Comparison of ENCODE assay signal across 8 cellular contexts in the genomic region with DNA sequence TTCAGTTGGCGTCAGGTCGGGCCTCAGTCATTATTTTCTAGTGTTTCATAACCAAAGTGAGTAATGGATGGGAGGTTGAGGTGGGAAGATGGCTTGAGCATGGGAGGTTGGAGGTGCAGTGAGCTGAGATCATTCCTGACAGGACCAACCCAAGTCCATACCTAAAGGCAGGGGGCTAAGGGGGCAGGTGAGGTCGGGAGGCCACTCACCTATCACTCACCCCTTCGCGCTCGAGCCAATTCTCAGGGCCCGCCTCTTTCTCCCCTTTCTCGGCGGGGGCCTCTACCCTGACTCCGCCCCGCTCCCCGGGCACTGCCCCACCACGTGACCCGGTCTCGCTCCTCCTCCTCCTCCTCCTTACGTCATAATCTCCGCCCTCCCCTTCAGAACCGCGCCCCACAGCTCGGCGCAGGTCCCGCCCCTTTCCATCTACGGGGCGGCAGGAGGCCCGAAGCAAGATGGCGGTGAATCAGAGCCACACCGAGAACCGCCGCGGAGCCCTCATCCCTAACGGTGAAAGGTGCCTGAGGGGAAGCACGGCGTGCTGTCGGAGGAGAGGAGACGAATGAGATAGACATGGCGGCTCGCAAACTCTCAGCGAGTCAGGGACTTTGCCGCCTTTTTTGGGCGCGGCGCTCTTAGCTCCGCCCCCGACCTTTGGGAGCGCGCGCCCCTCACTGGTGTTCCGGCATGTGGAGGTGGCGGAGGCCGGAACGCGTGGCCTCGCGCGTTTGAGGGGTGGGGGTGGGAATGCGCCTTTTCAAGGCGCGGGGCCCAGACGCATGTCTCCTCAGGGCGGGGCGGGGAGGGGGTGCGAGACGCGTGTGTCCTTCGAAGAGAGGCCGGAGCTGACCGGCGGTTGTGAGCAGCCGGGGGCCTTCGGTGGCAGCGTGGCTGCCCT. TPM values are rescaled to one million over a fixed set of nuclear protein-coding genes. Genes with fewer than 3 reads are reported as not detected.
DNase-seq lines count a peak whose midpoint lies in the region; ATAC-seq and TF ChIP-seq lines count a peak whose summit lies in the region.

A gene with protein sequence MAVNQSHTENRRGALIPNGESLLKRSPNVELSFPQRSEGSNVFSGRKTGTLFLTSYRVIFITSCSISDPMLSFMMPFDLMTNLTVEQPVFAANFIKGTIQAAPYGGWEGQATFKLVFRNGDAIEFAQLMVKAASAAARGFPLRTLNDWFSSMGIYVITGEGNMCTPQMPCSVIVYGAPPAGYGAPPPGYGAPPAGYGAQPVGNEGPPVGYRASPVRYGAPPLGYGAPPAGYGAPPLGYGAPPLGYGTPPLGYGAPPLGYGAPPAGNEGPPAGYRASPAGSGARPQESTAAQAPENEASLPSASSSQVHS (plus strand): TSS at position 428 of the 901 bp plus-strand sequence. CDS start 31 bp downstream, at position 459.

- DNase-seq in EH (ENCODE audit: low read depth) (peak; percentile 66), NCI-H460 (ENCODE audit: extremely low read depth, low read depth) (peak; percentile 84), activated T-cell treated with anti-CD3 and anti-CD28 coated beads for 4 hours (peak; percentile 87), epithelial cell of proximal tubule (ENCODE audit: low read depth) (peak; percentile 10), DMS153 treated with DMSO at 0.1 percent for 48 hours (lab: John Stamatoyannopoulos, UW; ENCODE audit: unreplicated experiment) (no peak)
- peak; percentile 92 for DNase-seq in natural killer cell treated with Interleukin-12 subunit alpha and Interleukin-12 subunit beta and Interleukin-15 and Interleukin-18, amount 100 ng/mL, for 72 hours (ENCODE audit: low spot score)
- DNase-seq in stimulated activated naive CD4-positive, alpha-beta T cell treated with Interleukin-2 at 50 U/mL for 16 hours (lab: John Stamatoyannopoulos, UW), result peak; percentile 80

- H3K4me3 Mint-ChIP-seq in natural killer cell treated with Interleukin-12 subunit alpha and Interleukin-12 subunit beta and Interleukin-15 and Interleukin-18, amount 100 ng/mL, for 72 hours, result peak within 1 kb of the TSS; percentile 86

- H3K4me1 Mint-ChIP-seq in natural killer cell treated with Interleukin-12 subunit alpha and Interleukin-12 subunit beta and Interleukin-15 and Interleukin-18, amount 100 ng/mL, for 72 hours (ENCODE audit: low read depth in 2 of 2), result peaks cover 16 to 25% of the 10 kb centered on the region in 2 donors

- peak within 1 kb of the TSS; percentile 69 to 78 for H3K27ac Mint-ChIP-seq in natural killer cell treated with Interleukin-12 subunit alpha and Interleukin-12 subunit beta and Interleukin-15 and Interleukin-18, amount 100 ng/mL, for 72 hours

- peak within 1 kb of the TSS; percentile 64 for H3K4me3 ChIP-seq in epithelial cell of proximal tubule (ENCODE audit: low read depth, low read length)

- H3K27me3 Mint-ChIP-seq in natural killer cell treated with Interleukin-12 subunit alpha and Interleukin-12 subunit beta and Interleukin-15 and Interleukin-18, amount 100 ng/mL, for 72 hours, result peaks cover 0 to 5% of the 10 kb centered on the region in 2 donors

- peaks cover 4% of the 10 kb centered on the region for H3K9me3 Mint-ChIP-seq in natural killer cell treated with Interleukin-12 subunit alpha and Interleukin-12 subunit beta and Interleukin-15 and Interleukin-18, amount 100 ng/mL, for 72 hours

- ATAC-seq in HG02759 (IDR thresholded peaks at IDR 0.05; ENCODE audit: unreplicated experiment), result peak; percentile 83
- ATAC-seq in natural killer cell treated with Interleukin-12 subunit alpha and Interleukin-12 subunit beta and Interleukin-15 and Interleukin-18, amount 100 ng/mL, for 72 hours, result peak; percentile 98 to 99

- no peak for TF ChIP-seq CTCF in epithelial cell of proximal tubule (conservative IDR thresholded peaks at IDR 0.05; ENCODE audit: low read depth, low read length)

- H3K36me3 Mint-ChIP-seq in natural killer cell treated with Interleukin-12 subunit alpha and Interleukin-12 subunit beta and Interleukin-15 and Interleukin-18, amount 100 ng/mL, for 72 hours, result no peaks in the 10 kb centered on the region

RNA-seq across cellular contexts. Expression of the gene that starts here (rescaled TPM):
- 0.78 and 1.2 TPM in 2 replicates for total RNA-seq in NCI-H460 (2014; rRNA removed; shearing (Covaris generic))
- 0.31 and 0.73 TPM in 2 replicates for polyA plus RNA-seq in NCI-H460 (2014; cell fraction: nucleus; rRNA removed)
- total RNA-seq in epithelial cell of proximal tubule, result 0.17 TPM in 1 of 2 replicates, not detected in the other
- total RNA-seq in natural killer cell treated with Interleukin-12 subunit alpha and Interleukin-12 subunit beta and Interleukin-15 and Interleukin-18, amount 100 ng/mL, for 72 hours, result 1 to 10 TPM; 1.5 to 1.7 TPM

Comparison
In these comparisons a context has a peak if more than half of its experiments do, and no peak if none do; other contexts are left out.
1. Peak in DNase-seq and H3K4me3 ChIP-seq in epithelial cell of proximal tubule; RNA of the gene not detected or under 1 TPM.